Comparison of ENCODE assay signal across 1 cellular context in the genomic region with DNA sequence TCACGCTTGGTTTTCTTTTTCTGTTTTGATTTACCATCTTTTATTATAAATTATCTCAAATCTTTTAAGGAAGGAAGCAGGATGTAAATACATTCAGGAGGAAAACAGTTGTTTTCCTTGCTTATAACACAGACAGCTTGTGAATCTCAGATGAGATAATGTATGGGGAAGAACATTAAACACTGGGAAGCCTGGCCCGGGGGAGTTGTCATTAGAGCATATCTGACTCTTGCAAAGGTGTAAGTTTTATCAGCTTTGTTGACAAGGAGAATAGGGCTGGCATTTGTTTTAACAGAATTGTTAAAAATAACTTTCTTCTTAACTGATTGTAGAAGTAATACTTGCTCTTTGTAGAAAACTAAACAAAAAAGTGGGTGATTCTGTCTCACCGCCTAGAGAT.
TF ChIP-seq lines count a peak whose summit lies in the region.

No MANE protein-coding gene starts in this region.

TF ChIP-seq in K562, 482 proteins besides CTCF, POLR2A, EP300 and RAD21 (continued from another document and continues in another):
- TF ChIP-seq LEF1 (IDR thresholded peaks at IDR 0.05) (peak; percentile 71; the same call in 1 of the 2 replicates), SOX6 (IDR thresholded peaks at IDR 0.05) (peak; percentile 97), TEAD4 (IDR thresholded peaks at IDR 0.05; ENCODE audit: low read length) (peak; percentile 89), TEAD4 (CRISPR knock-in tag; IDR thresholded peaks at IDR 0.05; ENCODE audit: borderline replicate concordance) (no peak), RCOR1 (IDR thresholded peaks at IDR 0.05; ENCODE audit: borderline replicate concordance in 1 of 2, low read depth in 2 of 2, low read length in 2 of 2) (peak in 1 of 2 experiments; percentile 83; a peak in 2 of 4 replicates), TFAM (CRISPR knock-in tag; conservative IDR thresholded peaks at IDR 0.05) (no peak), POLR2AphosphoS5 (IDR thresholded peaks at IDR 0.05; ENCODE audit: control insufficient read depth, insufficient read depth, low read depth, low read length) (peak; percentile 53; the same call in 1 of the 2 replicates), TAF9B (IDR thresholded peaks at IDR 0.05; ENCODE audit: partially characterized antibody) (peak; percentile 12), ZNF395 (CRISPR knock-in tag; IDR thresholded peaks at IDR 0.05) (0 out of 2 replicates have a peak, but pooled peaks have one; percentile 40), ARID3A (IDR thresholded peaks at IDR 0.05; ENCODE audit: borderline replicate concordance, low read depth, low read length) (peak; percentile 52; the same call in 1 of the 2 replicates), CXXC5 (CRISPR knock-in tag; IDR thresholded peaks at IDR 0.05) (0 out of 2 replicates have a peak, but pooled peaks have one; percentile 24), CBFA2T2 (conservative IDR thresholded peaks at IDR 0.05) (peak; percentile 85), HDGF (IDR thresholded peaks at IDR 0.05) (no peak), GTF3C2 (IDR thresholded peaks at IDR 0.05; ENCODE audit: borderline replicate concordance, extremely low read depth, insufficient read length) (no peak), STAT5A (IDR thresholded peaks at IDR 0.05; ENCODE audit: borderline replicate concordance, low read length) (peak; percentile 57), KLF16 (IDR thresholded peaks at IDR 0.05) (peak; percentile 88), COPS2 (conservative IDR thresholded peaks at IDR 0.05) (no peak), GABPA (tag; conservative IDR thresholded peaks at IDR 0.05; ENCODE audit: low read depth) (no peak), CHCHD3 (CRISPR knock-in tag; IDR thresholded peaks at IDR 0.05) (no peak), ZNF766 (CRISPR knock-in tag; conservative IDR thresholded peaks at IDR 0.05) (0 out of 2 replicates have a peak, but pooled peaks have one; percentile 41), TEAD1 (CRISPR knock-in tag; IDR thresholded peaks at IDR 0.05) (0 out of 4 replicates have a peak, but pooled peaks of 1 of the 2 experiments have one; percentile 46), NFIC (IDR thresholded peaks at IDR 0.05) (peak; percentile 55; the same call in 1 of the 2 replicates), SAP30 (IDR thresholded peaks at IDR 0.05; ENCODE audit: borderline replicate concordance, insufficient read depth, low read depth, low read length, poor library complexity, severe bottlenecking) (no peak), ZBTB11 (CRISPR knock-in tag; IDR thresholded peaks at IDR 0.05) (peak in 1 of 3 experiments; percentile 24; a peak in 1 of 6 replicates), ZNF407 (IDR thresholded peaks at IDR 0.05; ENCODE audit: low read depth) (no peak), HDAC3 (IDR thresholded peaks at IDR 0.05; ENCODE audit: borderline replicate concordance, partially characterized antibody) (peak; percentile 67), TCF3 (CRISPR knock-in tag; IDR thresholded peaks at IDR 0.05) (peak; percentile 87), FOXA3 (CRISPR knock-in tag; conservative IDR thresholded peaks at IDR 0.05 in 1 of 2, IDR thresholded peaks at IDR 0.05 in 1 of 2) (peak in 1 of 2 experiments; percentile 90; a peak in 2 of 4 replicates), FOS (IDR thresholded peaks at IDR 0.05; ENCODE audit: extremely low read depth, insufficient read length) (no peak), NCOA1 (IDR thresholded peaks at IDR 0.05; ENCODE audit: low read depth) (peak; percentile 18; the same call in 1 of the 2 replicates), ZBTB1 (CRISPR knock-in tag; IDR thresholded peaks at IDR 0.05; ENCODE audit: borderline replicate concordance, low read depth) (no peak)
- TF ChIP-seq, protein P1, sequence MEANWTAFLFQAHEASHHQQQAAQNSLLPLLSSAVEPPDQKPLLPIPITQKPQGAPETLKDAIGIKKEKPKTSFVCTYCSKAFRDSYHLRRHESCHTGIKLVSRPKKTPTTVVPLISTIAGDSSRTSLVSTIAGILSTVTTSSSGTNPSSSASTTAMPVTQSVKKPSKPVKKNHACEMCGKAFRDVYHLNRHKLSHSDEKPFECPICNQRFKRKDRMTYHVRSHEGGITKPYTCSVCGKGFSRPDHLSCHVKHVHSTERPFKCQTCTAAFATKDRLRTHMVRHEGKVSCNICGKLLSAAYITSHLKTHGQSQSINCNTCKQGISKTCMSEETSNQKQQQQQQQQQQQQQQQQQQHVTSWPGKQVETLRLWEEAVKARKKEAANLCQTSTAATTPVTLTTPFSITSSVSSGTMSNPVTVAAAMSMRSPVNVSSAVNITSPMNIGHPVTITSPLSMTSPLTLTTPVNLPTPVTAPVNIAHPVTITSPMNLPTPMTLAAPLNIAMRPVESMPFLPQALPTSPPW (CRISPR knock-in tag; IDR thresholded peaks at IDR 0.05): peak; percentile 36; the same call in 1 of the 2 replicates
- TF ChIP-seq, protein P2, sequence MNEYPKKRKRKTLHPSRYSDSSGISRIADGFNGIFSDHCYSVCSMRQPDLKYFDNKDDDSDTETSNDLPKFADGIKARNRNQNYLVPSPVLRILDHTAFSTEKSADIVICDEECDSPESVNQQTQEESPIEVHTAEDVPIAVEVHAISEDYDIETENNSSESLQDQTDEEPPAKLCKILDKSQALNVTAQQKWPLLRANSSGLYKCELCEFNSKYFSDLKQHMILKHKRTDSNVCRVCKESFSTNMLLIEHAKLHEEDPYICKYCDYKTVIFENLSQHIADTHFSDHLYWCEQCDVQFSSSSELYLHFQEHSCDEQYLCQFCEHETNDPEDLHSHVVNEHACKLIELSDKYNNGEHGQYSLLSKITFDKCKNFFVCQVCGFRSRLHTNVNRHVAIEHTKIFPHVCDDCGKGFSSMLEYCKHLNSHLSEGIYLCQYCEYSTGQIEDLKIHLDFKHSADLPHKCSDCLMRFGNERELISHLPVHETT (CRISPR knock-in tag; conservative IDR thresholded peaks at IDR 0.05 in 1 of 2, IDR thresholded peaks at IDR 0.05 in 1 of 2): peak in 1 of 2 experiments; percentile 39; a peak in 1 of 4 replicates
